Comparison of ENCODE assay signal across 2 cellular contexts in the genomic region with DNA sequence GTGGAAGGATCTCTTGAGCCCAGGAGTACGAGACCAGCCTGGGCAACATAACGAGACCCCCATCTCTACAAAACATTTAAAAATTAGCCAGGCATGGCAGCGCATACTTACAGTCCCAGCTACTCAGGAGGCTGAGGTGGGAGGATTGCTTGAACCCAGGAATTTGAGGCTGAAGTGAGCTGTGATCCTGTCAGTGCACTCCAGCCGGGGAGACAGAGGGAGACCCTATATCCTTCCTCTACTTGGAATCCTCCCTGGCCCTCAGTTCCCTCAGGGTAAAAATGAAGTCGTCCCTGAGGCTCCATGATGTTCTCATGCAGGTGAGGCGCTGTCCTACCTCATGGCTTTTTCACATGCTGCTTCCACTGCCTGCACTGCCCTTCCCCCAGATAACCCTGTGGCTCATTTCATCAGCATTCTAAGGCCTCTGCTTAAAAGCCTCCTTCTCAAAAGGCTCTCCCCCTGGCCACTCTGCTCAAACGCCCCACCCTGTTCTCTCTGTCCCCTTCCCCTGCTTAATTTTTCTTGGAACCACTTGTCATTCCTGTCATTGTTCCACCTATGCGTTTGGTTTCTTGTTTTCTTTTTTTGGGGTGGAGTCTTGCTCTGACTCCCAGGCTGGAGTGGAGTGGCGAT.
TF ChIP-seq lines count a peak whose summit lies in the region.

No MANE protein-coding gene starts in this region.

TF ChIP-seq in HCT116, 20 proteins besides CTCF, POLR2A, EP300 and RAD21:
- TF ChIP-seq, protein P1, sequence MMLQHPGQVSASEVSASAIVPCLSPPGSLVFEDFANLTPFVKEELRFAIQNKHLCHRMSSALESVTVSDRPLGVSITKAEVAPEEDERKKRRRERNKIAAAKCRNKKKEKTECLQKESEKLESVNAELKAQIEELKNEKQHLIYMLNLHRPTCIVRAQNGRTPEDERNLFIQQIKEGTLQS (IDR thresholded peaks at IDR 0.05) = no peak
- no peak for TF ChIP-seq ELF1 (IDR thresholded peaks at IDR 0.05; ENCODE audit: borderline replicate concordance, low read depth)
- no peak for TF ChIP-seq SRF (IDR thresholded peaks at IDR 0.05; ENCODE audit: low read depth)
- no peak for TF ChIP-seq EGR1 (IDR thresholded peaks at IDR 0.05; ENCODE audit: low read depth)
- no peak for TF ChIP-seq ZNF274 (IDR thresholded peaks at IDR 0.05; ENCODE audit: low read depth, low read length)
- TF ChIP-seq SIN3A (IDR thresholded peaks at IDR 0.05; ENCODE audit: low read depth) = no peak
- no peak for TF ChIP-seq SP1 (IDR thresholded peaks at IDR 0.05; ENCODE audit: low read depth)
- TF ChIP-seq POLR2AphosphoS5 (IDR thresholded peaks at IDR 0.05; ENCODE audit: low read depth, low read length) = no peak
- no peak for TF ChIP-seq ZFX (IDR thresholded peaks at IDR 0.05)
- TF ChIP-seq, protein P2, sequence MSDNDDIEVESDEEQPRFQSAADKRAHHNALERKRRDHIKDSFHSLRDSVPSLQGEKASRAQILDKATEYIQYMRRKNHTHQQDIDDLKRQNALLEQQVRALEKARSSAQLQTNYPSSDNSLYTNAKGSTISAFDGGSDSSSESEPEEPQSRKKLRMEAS (IDR thresholded peaks at IDR 0.05) = no peak
- no peak for TF ChIP-seq EZH2 (IDR thresholded peaks at IDR 0.05)
- no peak for TF ChIP-seq JUND (IDR thresholded peaks at IDR 0.05)
TF ChIP-seq in HCT116: peak in this region for 0.

TF ChIP-seq in H1, 55 proteins besides CTCF, POLR2A, EP300 and RAD21:
- no peak for TF ChIP-seq SAP30 (IDR thresholded peaks at IDR 0.05; ENCODE audit: insufficient read depth, insufficient replicate concordance, low read length)
- TF ChIP-seq TEAD4 (IDR thresholded peaks at IDR 0.05; ENCODE audit: low read depth, low read length) = no peak
- TF ChIP-seq, protein P2 (IDR thresholded peaks at IDR 0.05) = peak; percentile 50; the same call in 1 of the 2 replicates
